ENCODE assay signal across 17 cellular contexts in the genomic region with DNA sequence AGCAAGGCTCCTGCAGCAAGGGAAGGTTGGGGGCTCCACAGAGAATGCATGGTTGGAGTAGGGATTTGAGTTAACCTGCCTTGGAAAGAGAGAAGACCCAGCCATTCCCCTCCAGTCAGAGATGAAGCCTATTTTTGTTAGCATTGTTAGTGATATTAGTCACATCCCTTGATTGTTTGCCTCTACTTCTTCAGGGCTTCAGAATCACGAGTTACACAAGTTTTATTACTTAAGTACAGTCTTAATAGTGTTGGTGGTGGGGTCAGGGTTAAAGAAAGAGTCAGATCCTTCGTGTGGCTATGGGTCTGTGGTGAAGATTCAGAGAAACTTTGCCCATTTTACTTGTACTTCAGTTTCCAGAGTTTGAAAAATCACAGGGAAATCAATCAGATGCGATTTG.
DNase-seq lines count a peak whose midpoint lies in the region; ATAC-seq, FAIRE-seq and TF ChIP-seq lines count a peak whose summit lies in the region.
"Had no signal": no experiment of that assay in that cellular context is flagged by ENCODE, and none has a peak within 500 bp of the region (broad histone marks: within the 10 kb centered on the region; RNA-seq: fewer than 3 reads in every experiment).

No MANE protein-coding gene starts in this region.

- DNase-seq in H54 (ENCODE audit: insufficient read length, low spot score) (no peak), brain microvascular endothelial cell (peak; percentile 66), iris pigment epithelial cell (ENCODE audit: low read depth) (peak; percentile 91), urothelium cell line (ENCODE audit: low spot score) (peak; percentile 13)
- no peak for DNase-seq in activated CD4-positive, CD25-positive, alpha-beta regulatory T cell treated with anti-CD3 and anti-CD28 coated beads, Interleukin-2, amount 50 U/mL, for 72 hours
- DNase-seq in naive thymus-derived CD8-positive, alpha-beta T cell = no peak
- DNase-seq: activated CD4-positive, alpha-beta T cell treated with anti-CD3 and anti-CD28 coated beads for 1 hour; activated naive CD8-positive, alpha-beta T cell treated with anti-CD3 and anti-CD28 coated beads, Interleukin-2, amount 10 ng/mL, durations not matched to agents 7 days and 5 days; cortex of kidney; gastrocnemius medialis; islet precursor cell; Karpas-422; NCI-H1694; NCI-H524 treated with DMSO at 0.1 percent for 48 hours; stimulated activated naive CD4-positive, alpha-beta T cell treated with Interleukin-2 at 50 U/mL for 16 hours had no signal

- H3K36me3 ChIP-seq in brain microvascular endothelial cell (replicated peaks) = no peaks in the 10 kb centered on the region
- H3K36me3 ChIP-seq: gastrocnemius medialis had no signal

- no peaks in the 10 kb centered on the region for H3K4me1 Mint-ChIP-seq in naive thymus-derived CD8-positive, alpha-beta T cell
- H3K4me1 Mint-ChIP-seq: activated naive CD8-positive, alpha-beta T cell treated with anti-CD3 and anti-CD28 coated beads, Interleukin-2, amount 10 ng/mL, durations not matched to agents 7 days and 5 days had no signal

- POLR2A ChIA-PET in naive thymus-derived CD8-positive, alpha-beta T cell (lab: Charles Lee) = no interaction called here

- no peak for ATAC-seq in naive thymus-derived CD8-positive, alpha-beta T cell
- ATAC-seq in GM18520 (IDR thresholded peaks at IDR 0.05; ENCODE audit: unreplicated experiment) = no peak
- ATAC-seq: gastrocnemius medialis, Panc1 had no signal

- H3K27ac Mint-ChIP-seq in naive thymus-derived CD8-positive, alpha-beta T cell = no peak overlapping the region
- H3K27ac Mint-ChIP-seq: activated naive CD8-positive, alpha-beta T cell treated with anti-CD3 and anti-CD28 coated beads, Interleukin-2, amount 10 ng/mL, durations not matched to agents 7 days and 5 days had no signal

- no peaks in the 10 kb centered on the region for H3K36me3 Mint-ChIP-seq in naive thymus-derived CD8-positive, alpha-beta T cell
- H3K36me3 Mint-ChIP-seq: activated naive CD8-positive, alpha-beta T cell treated with anti-CD3 and anti-CD28 coated beads, Interleukin-2, amount 10 ng/mL, durations not matched to agents 7 days and 5 days had no signal

- no peak for TF ChIP-seq POLR2A in H54 (IDR thresholded peaks at IDR 0.05; ENCODE audit: low read depth, low read length)

- no peaks in the 10 kb centered on the region for H3K27me3 ChIP-seq in brain microvascular endothelial cell (replicated peaks)
- H3K27me3 ChIP-seq: gastrocnemius medialis had no signal

- in situ Hi-C loops in brain microvascular endothelial cell (cut with HindIII; ENCODE audit: low pct_ligation_motif_present, low sequenced_read_pairs) = no loop called here

- H3K4me3 ChIP-seq in brain microvascular endothelial cell (ENCODE audit: low read depth, low read length) = no peak overlapping the region
- H3K4me3 ChIP-seq: gastrocnemius medialis had no signal

- H3K9me3 Mint-ChIP-seq in naive thymus-derived CD8-positive, alpha-beta T cell = peaks cover 0 to 18% (median 0%) of the 10 kb centered on the region in 9 donors
- H3K9me3 Mint-ChIP-seq: activated naive CD8-positive, alpha-beta T cell treated with anti-CD3 and anti-CD28 coated beads, Interleukin-2, amount 10 ng/mL, durations not matched to agents 7 days and 5 days had no signal

- peak; percentile 64 for FAIRE-seq in H54 (lab: Jason Lieb, UNC)
- no peak for FAIRE-seq in urothelium cell line (lab: Jason Lieb, UNC)

- H3K27me3 Mint-ChIP-seq in naive thymus-derived CD8-positive, alpha-beta T cell = peaks cover 0 to 5% (median 3%) of the 10 kb centered on the region in 5 donors
- H3K27me3 Mint-ChIP-seq: activated naive CD8-positive, alpha-beta T cell treated with anti-CD3 and anti-CD28 coated beads, Interleukin-2, amount 10 ng/mL, durations not matched to agents 7 days and 5 days had no signal

- H3K4me3 Mint-ChIP-seq in naive thymus-derived CD8-positive, alpha-beta T cell = no peak overlapping the region
- H3K4me3 Mint-ChIP-seq: activated naive CD8-positive, alpha-beta T cell treated with anti-CD3 and anti-CD28 coated beads, Interleukin-2, amount 10 ng/mL, durations not matched to agents 7 days and 5 days had no signal

- TF ChIP-seq CTCF in brain microvascular endothelial cell (IDR thresholded peaks at IDR 0.05; ENCODE audit: low read depth, low read length, missing control alignments) = no peak

- H3K27ac ChIP-seq in brain microvascular endothelial cell = peak overlapping the region; percentile 89
- H3K27ac ChIP-seq: gastrocnemius medialis had no signal

Comparison
In these comparisons a context has a peak if more than half of its experiments do, and no peak if none do; other contexts are left out.
1. DNase-seq: peak in brain microvascular endothelial cell (single experiment), iris pigment epithelial cell (single experiment) and urothelium cell line (single experiment); none in H54 (single experiment), activated CD4-positive, CD25-positive, alpha-beta regulatory T cell treated with anti-CD3 and anti-CD28 coated beads, Interleukin-2, amount 50 U/mL, for 72 hours (single experiment) and naive thymus-derived CD8-positive, alpha-beta T cell (0 of 10).